31 cellular contexts compared by ENCODE assay signal in genomic region chrX:22430701-22431100, GRCh38.
"Had no signal": no experiment of that assay in that cellular context is flagged by ENCODE, and none has a peak within 500 bp of the region (broad histone marks: within the 10 kb centered on the region; RNA-seq: fewer than 3 reads in every experiment).

No MANE protein-coding gene starts in this region.

- H3K36me3 Mint-ChIP-seq: natural killer cell treated with Interleukin-12 subunit alpha and Interleukin-12 subunit beta and Interleukin-15 and Interleukin-18, amount 100 ng/mL, for 72 hours; stimulated activated effector memory CD8-positive, alpha-beta T cell treated with anti-CD3 and anti-CD28 coated beads, Interleukin-12 subunit alpha, Interleukin-12 subunit beta, amount 100 ng/mL, for 72 hours had no signal

- ATAC-seq: effector memory CD8-positive, alpha-beta T cell; heart right ventricle; left ventricle myocardium superior; lower lobe of right lung; natural killer cell treated with Interleukin-12 subunit alpha and Interleukin-12 subunit beta and Interleukin-15 and Interleukin-18, amount 100 ng/mL, for 72 hours; pancreas; right lobe of liver; stimulated activated effector memory CD8-positive, alpha-beta T cell treated with anti-CD3 and anti-CD28 coated beads, Interleukin-12 subunit alpha, Interleukin-12 subunit beta, amount 100 ng/mL, for 72 hours had no signal

- H3K27me3 Mint-ChIP-seq: central memory CD8-positive, alpha-beta T cell; effector memory CD8-positive, alpha-beta T cell; natural killer cell treated with Interleukin-12 subunit alpha and Interleukin-12 subunit beta and Interleukin-15 and Interleukin-18, amount 100 ng/mL, for 72 hours had no signal

- H3K4me2 ChIP-seq: smooth muscle cell had no signal

- H3K4me1 ChIP-seq: esophagus squamous epithelium, heart right ventricle, lower lobe of right lung, pancreas, right lobe of liver, stomach, tibial nerve, upper lobe of left lung had no signal

- DNase-seq: cortex of kidney; effector memory CD8-positive, alpha-beta T cell; erythroblast; esophagus squamous epithelium; foreskin melanocyte; glutamatergic neuron; heart right ventricle; hypothalamus; left ventricle myocardium superior; lower lobe of right lung; pancreas; retina; right lobe of liver; stimulated activated CD4-positive, alpha-beta T cell treated with anti-CD3 and anti-CD28 coated beads, Interleukin-12 subunit alpha, Interleukin-12 subunit beta, amount 100 ng/mL, for 4 hours; stimulated activated CD4-positive, alpha-beta T cell treated with anti-CD3 and anti-CD28 coated beads, Interleukin-1b, Interleukin-23, amount 100 ng/mL, for 48 hours; stimulated activated CD4-positive, alpha-beta T cell treated with anti-CD3 and anti-CD28 coated beads, Interleukin-4, amount 100 ng/mL, for 1 hour; stimulated activated naive CD4-positive, alpha-beta T cell treated with Interleukin-2 at 50 U/mL for 16 hours; stomach; substantia nigra; upper lobe of left lung had no signal

- H3K4me3 ChIP-seq: esophagus squamous epithelium, heart right ventricle, lower lobe of right lung, pancreas, right lobe of liver, smooth muscle cell, stomach, thoracic aorta, tibial nerve, upper lobe of left lung had no signal

- H3K27ac ChIP-seq: esophagus squamous epithelium, heart right ventricle, lower lobe of right lung, neutrophil, pancreas, right lobe of liver, stomach, thoracic aorta, tibial nerve, upper lobe of left lung had no signal

- H3K27me3 ChIP-seq: esophagus squamous epithelium, heart right ventricle, neutrophil, pancreas, right lobe of liver, tibial nerve, upper lobe of left lung had no signal

- H3K27ac Mint-ChIP-seq: effector memory CD8-positive, alpha-beta T cell; natural killer cell treated with Interleukin-12 subunit alpha and Interleukin-12 subunit beta and Interleukin-15 and Interleukin-18, amount 100 ng/mL, for 72 hours; stimulated activated effector memory CD8-positive, alpha-beta T cell treated with anti-CD3 and anti-CD28 coated beads, Interleukin-12 subunit alpha, Interleukin-12 subunit beta, amount 100 ng/mL, for 72 hours had no signal

- H3K4me1 Mint-ChIP-seq: central memory CD8-positive, alpha-beta T cell; neural crest cell; stimulated activated effector memory CD8-positive, alpha-beta T cell treated with anti-CD3 and anti-CD28 coated beads, Interleukin-12 subunit alpha, Interleukin-12 subunit beta, amount 100 ng/mL, for 72 hours had no signal

- H3K9me3 ChIP-seq: esophagus squamous epithelium, heart right ventricle, lower lobe of right lung, neutrophil, pancreas, right lobe of liver, thoracic aorta, tibial nerve, upper lobe of left lung had no signal

- H3K36me3 ChIP-seq: esophagus squamous epithelium, heart right ventricle, lower lobe of right lung, neutrophil, pancreas, right lobe of liver, stomach, thoracic aorta, tibial nerve, upper lobe of left lung had no signal

- H3K4me3 Mint-ChIP-seq: central memory CD8-positive, alpha-beta T cell; effector memory CD8-positive, alpha-beta T cell; natural killer cell treated with Interleukin-12 subunit alpha and Interleukin-12 subunit beta and Interleukin-15 and Interleukin-18, amount 100 ng/mL, for 72 hours; neural crest cell; stimulated activated effector memory CD8-positive, alpha-beta T cell treated with anti-CD3 and anti-CD28 coated beads, Interleukin-12 subunit alpha, Interleukin-12 subunit beta, amount 100 ng/mL, for 72 hours had no signal

- FAIRE-seq: endometrium, keratinocyte, pancreas, urothelium cell line had no signal
